28 cellular contexts compared by ENCODE assay signal in genomic region chr13:90999401-90999800, GRCh38.
"Had no signal": no experiment of that assay in that cellular context is flagged by ENCODE, and none has a peak within 500 bp of the region (broad histone marks: within the 10 kb centered on the region; RNA-seq: fewer than 3 reads in every experiment).

No MANE protein-coding gene starts in this region.

- H2AFZ ChIP-seq: hepatocyte, neural progenitor cell had no signal

- ATAC-seq: foreskin keratinocyte; gastroesophageal sphincter; heart left ventricle; left lobe of liver; naive thymus-derived CD4-positive, alpha-beta T cell; sciatic nerve; stimulated activated naive CD8-positive, alpha-beta T cell treated with anti-CD3 and anti-CD28 coated beads, Interleukin-15, amount 100 ng/mL, for 72 hours; upper lobe of right lung had no signal

- H3K27me3 ChIP-seq: esophagus muscularis mucosa, foreskin keratinocyte, gastroesophageal sphincter, heart left ventricle, hepatocyte, neural progenitor cell, right atrium auricular region, suprapubic skin, transverse colon, upper lobe of right lung, uterus had no signal

- H3K4me1 ChIP-seq: esophagus muscularis mucosa, foreskin keratinocyte, gastroesophageal sphincter, heart left ventricle, neural progenitor cell, prostate gland, right atrium auricular region, suprapubic skin, transverse colon, upper lobe of right lung, uterus had no signal

- H3K9ac ChIP-seq: neural progenitor cell had no signal

- DNase-seq: dermis blood vessel endothelial cell; effector memory CD4-positive, alpha-beta T cell; foreskin keratinocyte; heart left ventricle; kidney; mesenchymal stem cell; midbrain; naive thymus-derived CD4-positive, alpha-beta T cell; stimulated activated CD4-positive, alpha-beta T cell treated with anti-CD3 and anti-CD28 coated beads, Interleukin-12 subunit alpha, Interleukin-12 subunit beta, amount 100 ng/mL, for 4 hours; stimulated activated CD4-positive, alpha-beta T cell treated with anti-CD3 and anti-CD28 coated beads, Interleukin-1b, Interleukin-23, amount 100 ng/mL, for 48 hours; stimulated activated CD4-positive, alpha-beta T cell treated with anti-CD3 and anti-CD28 coated beads, Interleukin-4, amount 100 ng/mL, for 1 hour; stimulated activated CD8-positive, alpha-beta memory T cell treated with anti-CD3 and anti-CD28 coated beads, Interleukin-4, amount 100 ng/mL, for 48 hours; stimulated activated naive CD4-positive, alpha-beta T cell; stimulated activated naive CD8-positive, alpha-beta T cell treated with anti-CD3 and anti-CD28 coated beads, Interleukin-15, amount 100 ng/mL, for 72 hours; transverse colon; upper lobe of right lung; uterus had no signal

- H3K27ac ChIP-seq: esophagus muscularis mucosa, foreskin keratinocyte, gastroesophageal sphincter, heart left ventricle, hepatocyte, neural progenitor cell, prostate gland, right atrium auricular region, suprapubic skin, transverse colon, upper lobe of right lung, uterus had no signal

- H3K4me3 ChIP-seq: esophagus muscularis mucosa, gastroesophageal sphincter, heart left ventricle, hepatocyte, neural progenitor cell, prostate gland, right atrium auricular region, smooth muscle cell, suprapubic skin, transverse colon, upper lobe of right lung, uterus had no signal

- FAIRE-seq: endothelial cell of umbilical vein, kidney had no signal

- H3K36me3 ChIP-seq: esophagus muscularis mucosa, gastroesophageal sphincter, heart left ventricle, neural progenitor cell, prostate gland, right atrium auricular region, suprapubic skin, transverse colon, upper lobe of right lung, uterus had no signal

- H3K4me2 ChIP-seq: hepatocyte, neural progenitor cell, smooth muscle cell had no signal

- H3K9me3 ChIP-seq: esophagus muscularis mucosa, gastroesophageal sphincter, heart left ventricle, prostate gland, right atrium auricular region, suprapubic skin, transverse colon, upper lobe of right lung, uterus had no signal

- H3K79me2 ChIP-seq: hepatocyte had no signal
